3 cellular contexts compared by ENCODE assay signal in genomic region chr1:183975651-183976050, GRCh38.
"Had no signal": no experiment of that assay in that cellular context is flagged by ENCODE, and none has a peak within 500 bp of the region (broad histone marks: within the 10 kb centered on the region; RNA-seq: fewer than 3 reads in every experiment).

No MANE protein-coding gene starts in this region.

- ATAC-seq: GM12878 had no signal

- H3K4me3 ChIP-seq: GM12878 had no signal

- DNase-seq: GDM1, GF-D8 had no signal
